19 cellular contexts compared by ENCODE assay signal in genomic region chr5:140076142-140076541, GRCh38. TPM values are rescaled to one million over a fixed set of nuclear protein-coding genes. Genes with fewer than 3 reads are reported as not detected.
DNase-seq lines count a peak whose midpoint lies in the region; ATAC-seq, FAIRE-seq and TF ChIP-seq lines count a peak whose summit lies in the region.
"Had no signal": no experiment of that assay in that cellular context is flagged by ENCODE, and none has a peak within 500 bp of the region (broad histone marks: within the 10 kb centered on the region; RNA-seq: fewer than 3 reads in every experiment).

No MANE protein-coding gene starts in this region.

- H3K9me3 ChIP-seq in GM12878 (replicated peaks; ENCODE audit: control insufficient read depth, insufficient read depth, low read length) (no peaks in the 10 kb centered on the region), pancreas (no peaks in the 10 kb centered on the region)

- FAIRE-seq in A204.1 (lab: Jason Lieb, UNC): peak; percentile 67
- no peak for FAIRE-seq in GM12878 (lab: Jason Lieb, UNC)
- peak; percentile 54 for FAIRE-seq in frontal cortex (lab: Jason Lieb, UNC)
- peak; percentile 59 for FAIRE-seq in pancreas (lab: Jason Lieb, UNC)
- FAIRE-seq: GM12892, GM19239, H1 had no signal

- no peaks in the 10 kb centered on the region for H3K79me2 ChIP-seq in GM12878 (ENCODE audit: control insufficient read depth, insufficient read depth, low read length)

- H3K9ac ChIP-seq in GM12878 (ENCODE audit: control insufficient read depth, insufficient read depth, low read length): no peak overlapping the region
- H3K9ac ChIP-seq: GM23248 had no signal

- TF ChIP-seq RAD21 in GM12878 (IDR thresholded peaks at IDR 0.05; ENCODE audit: insufficient read depth, low read depth, low read length): no peak

- H3K27me3 ChIP-seq in GM12878 (replicated peaks in 1 of 2; ENCODE audit: control insufficient read depth in 2 of 2, insufficient read depth in 2 of 2, low read length in 1 of 2): no peaks in the 10 kb centered on the region
- H3K27me3 ChIP-seq in pancreas: no peaks in the 10 kb centered on the region

- H3K27ac ChIP-seq in GM12878 (ENCODE audit: control insufficient read depth, insufficient read depth) (no peak overlapping the region), pancreas (no peak overlapping the region)
- H3K27ac ChIP-seq: GM23248 had no signal

- ATAC-seq in GM12878 (no peak), pancreas (no peak)

- RAD21 ChIA-PET in GM12878 (lab: Charles Lee; ENCODE audit: unreplicated experiment): interaction anchor here (1.1 to 8.2 kb wide), 7 partner anchors 9 to 79 kb away, joined by 4 to 64 read pairs (median 10); no protein-coding TSS in a partner anchor

- DNase-seq in GM12878 (ENCODE audit: low read depth, low spot score): no peak
- no peak for DNase-seq in frontal cortex (ENCODE audit: low spot score in 2 of 2)
- DNase-seq in pancreas: no peak
- no peak for DNase-seq in dedifferentiated amniotic fluid mesenchymal stem cell (ENCODE audit: extremely low spot score)
- no peak for DNase-seq in activated naive CD4-positive, alpha-beta T cell (lab: John Stamatoyannopoulos, UW)
- DNase-seq in GM19238 (ENCODE audit: insufficient read length, low spot score): no peak
- DNase-seq: 8988T; C1 segment of cervical spinal cord; CD4-positive, alpha-beta memory T cell; DMS79 treated with DMSO at 0.1 percent for 48 hours; GF-D8; H7 had no signal

- intact Hi-C loops in GM12878 (cut with micrococcal nuclease; ENCODE audit: unreplicated experiment) (loop anchor here (10.0 kb wide), 1 partner anchor 291 kb away; no protein-coding TSS in a partner anchor), pancreas (cut with DNase I) (loop anchor here in 1 of 3 donors (5.0 kb wide), 1 partner anchor 81 kb away; no protein-coding TSS in a partner anchor)

- CTCF ChIA-PET in GM12878 (lab: Yijun Ruan, JAX): interaction anchor here (0.7 to 8.6 kb wide), 16 partner anchors 9 to 289 kb away, joined by 3 to 353 read pairs (median 8); no protein-coding TSS in a partner anchor

- no peaks in the 10 kb centered on the region for H3K4me1 ChIP-seq in GM12878 (ENCODE audit: control insufficient read depth, insufficient read depth, low read length)
- H3K4me1 ChIP-seq in pancreas: no peaks in the 10 kb centered on the region

- no TSS peak for BruUV-seq in GM12878 (replicated peaks; lab: Mats Ljungman, UMichigan)

- SMC1A ChIA-PET in GM12878 (lab: Charles Lee; ENCODE audit: uncharacterized antibody, unreplicated experiment): interaction anchor here (0.8 to 5.7 kb wide), 17 partner anchors 9 to 289 kb away, joined by 3 to 66 read pairs (median 7); partner anchors contain the start of gene PURA

- H3K4me3 ChIP-seq in GM12878 (no peak overlapping the region), pancreas (no peak overlapping the region)
- H3K4me3 ChIP-seq: GM23248 had no signal

- H2AFZ ChIP-seq in GM12878 (ENCODE audit: control insufficient read depth, low read depth, low read length): no peak overlapping the region
- H2AFZ ChIP-seq: GM23248 had no signal

- no peak overlapping the region for H3K4me2 ChIP-seq in GM12878 (ENCODE audit: control insufficient read depth, insufficient read depth)

- no peak for TF ChIP-seq POLR2A in GM12878 (IDR thresholded peaks at IDR 0.05; ENCODE audit: low read depth, low read length)

- in situ Hi-C loops in GM12878 (cut with MboI): no loop called here

- TF ChIP-seq EP300 in GM12878 (IDR thresholded peaks at IDR 0.05; ENCODE audit: borderline replicate concordance in 1 of 2, control insufficient read depth in 1 of 2, low read depth in 2 of 2, low read length in 2 of 2): no peak

- no peaks in the 10 kb centered on the region for H3K36me3 ChIP-seq in GM12878 (ENCODE audit: control insufficient read depth in 2 of 2, insufficient read depth in 2 of 2, low read length in 1 of 2)
- no peaks in the 10 kb centered on the region for H3K36me3 ChIP-seq in pancreas

- H4K20me1 ChIP-seq in GM12878 (ENCODE audit: control insufficient read depth, insufficient read depth): no peaks in the 10 kb centered on the region

- POLR2A ChIA-PET in GM12878 (lab: Charles Lee): interaction anchor here (1.4 to 1.5 kb wide), 2 partner anchors 18 to 39 kb away, joined by 4 read pairs; no protein-coding TSS in a partner anchor

- TF ChIP-seq CTCF in GM12878 (IDR thresholded peaks at IDR 0.05 in 2 of 3, conservative IDR thresholded peaks at IDR 0.05 in 1 of 3; ENCODE audit: control insufficient read depth in 2 of 3, extremely low read depth in 1 of 3, insufficient read depth in 1 of 3, low read depth in 3 of 3, low read length in 3 of 3) (no peak), pancreas (IDR thresholded peaks at IDR 0.05) (no peak)

- 96% methylated on average over 1 of the region's 1 CpG for WGBS in GM12878 (ENCODE audit: insufficient coverage, insufficient replicate concordance, low lambda C conversion rate, missing lambda C conversion rate)
- 93 to 97% methylated on average over 1 of the region's 1 CpG for WGBS in pancreas, 2 donors

TF ChIP-seq in GM12878, 131 proteins besides CTCF, POLR2A, EP300 and RAD21:
- TF ChIP-seq CHD1 (IDR thresholded peaks at IDR 0.05; ENCODE audit: low read depth, low read length) (no peak), ATF7 (IDR thresholded peaks at IDR 0.05; ENCODE audit: low read depth) (peak; percentile 47; the same call in 1 of the 2 replicates)

RNA-seq across cellular contexts. Expression of gene NRG2, which starts 33.0 kb away (rescaled TPM):
- total RNA-seq in GM12878 (2013; cell fraction: nucleolus; rRNA removed): 53.8 and 54.8 TPM in 2 replicates
- total RNA-seq in GM12878 (2014; rRNA removed) (19.7 and 20.3 TPM in 2 replicates), GM12878 (2014; rRNA removed; fragmentation: Illumina TruSeq; extraction: Trizol) (10.8 and 11.9 TPM in 2 replicates), GM12878 (2021) (21.0 and 21.7 TPM in 2 replicates), frontal cortex (5.3 TPM), pancreas (1 to 10 TPM; 1.5 to 5.2 (median 3.7) TPM)
- polyA plus RNA-seq in GM12878 (2011; ENCODE audit: low read depth): 1.5 TPM
- polyA plus RNA-seq in GM12878 (2011; rRNA removed) (3.2 and 7.3 TPM in 2 replicates), GM12878 (2014; fragmentation: Illumina TruSeq; extraction: Trizol) (4.9 and 11.8 TPM in 2 replicates), GM12878 (2014; fragmentation: Nextera tagmentation; extraction: Ambion mirVana) (under 1 TPM; 0.10 to 0.15 TPM), GM12878 (2014; rRNA removed) (15.4 and 18.7 TPM in 2 replicates), GM12878 (2016; fragmentation: Nextera tagmentation; extraction: Ambion mirVana) (1 to 10 TPM; 3.1 to 3.7 TPM), pancreas (1 to 10 TPM; 1.2 to 3.3 TPM)
- polyA plus RNA-seq in GM12878 (2011; cell fraction: cytosol; rRNA removed): 7.9 and 9.5 TPM in 2 replicates
- polyA plus RNA-seq in GM12878 (2011; cell fraction: nucleus; rRNA removed): 18.4 and 19.2 TPM in 2 replicates
- polyA plus RNA-seq in GM12878 (2012): 4.3 and 4.8 TPM in 2 replicates
- 5.3 and 9.1 TPM in 2 replicates for polyA minus RNA-seq in GM12878 (2011; rRNA and poly(A)+ RNA removed)
- polyA minus RNA-seq in GM12878 (2011; cell fraction: cytosol; rRNA and poly(A)+ RNA removed): 3.5 and 5.5 TPM in 2 replicates
- 8.6 and 15.8 TPM in 2 replicates for polyA minus RNA-seq in GM12878 (2011; cell fraction: nucleus; rRNA and poly(A)+ RNA removed)
- total RNA-seq: A673, GM23248 had no signal
- polyA plus RNA-seq: BJ had no signal

RNA-seq across cellular contexts. Expression of gene PURA, which starts 37.8 kb away (rescaled TPM):
- 17.7 and 18.3 TPM in 2 replicates for total RNA-seq in GM12878 (2013; cell fraction: nucleolus; rRNA removed)
- 11.7 and 11.9 TPM in 2 replicates for total RNA-seq in GM12878 (2014; rRNA removed)
- total RNA-seq in GM12878 (2014; rRNA removed; fragmentation: Illumina TruSeq; extraction: Trizol): 6.3 and 6.9 TPM in 2 replicates
- total RNA-seq in GM12878 (2021): 11.8 TPM in 2 replicates
- 0.76 TPM for polyA plus RNA-seq in GM12878 (2011; ENCODE audit: low read depth)
- 4.9 and 6.8 TPM in 2 replicates for polyA plus RNA-seq in GM12878 (2011; rRNA removed)
- 2.0 and 2.1 TPM in 2 replicates for polyA plus RNA-seq in GM12878 (2011; cell fraction: cytosol; rRNA removed)
- 4.1 and 5.4 TPM in 2 replicates for polyA plus RNA-seq in GM12878 (2011; cell fraction: nucleus; rRNA removed)
- polyA plus RNA-seq in GM12878 (2012): 2.4 and 4.8 TPM in 2 replicates
- 6.7 and 7.8 TPM in 2 replicates for polyA plus RNA-seq in GM12878 (2014; fragmentation: Illumina TruSeq; extraction: Trizol)
- polyA plus RNA-seq in GM12878 (2014; fragmentation: Nextera tagmentation; extraction: Ambion mirVana): 1 to 10 TPM; 3.7 to 4.1 TPM
- polyA plus RNA-seq in GM12878 (2014; rRNA removed): 5.9 and 7.5 TPM in 2 replicates
- polyA plus RNA-seq in GM12878 (2016; fragmentation: Nextera tagmentation; extraction: Ambion mirVana): 1 to 10 TPM; 3.3 to 5.6 TPM
- polyA minus RNA-seq in GM12878 (2011; rRNA and poly(A)+ RNA removed): 4.6 and 4.9 TPM in 2 replicates
- polyA minus RNA-seq in GM12878 (2011; cell fraction: cytosol; rRNA and poly(A)+ RNA removed): 3.6 and 4.1 TPM in 2 replicates
- polyA minus RNA-seq in GM12878 (2011; cell fraction: nucleus; rRNA and poly(A)+ RNA removed): 7.7 and 13.3 TPM in 2 replicates
- total RNA-seq in frontal cortex: 9.4 TPM
- total RNA-seq in pancreas: 10 to 100 TPM in 3 of 6 donors, 1 to 10 TPM in 3; 8.3 to 17.2 (median 11.1) TPM
- polyA plus RNA-seq in pancreas: 1 to 10 TPM; 3.2 to 3.9 TPM

RNA-seq across cellular contexts. Expression of gene IGIP, which starts 49.6 kb away (rescaled TPM):
- total RNA-seq in GM12878 (2013; cell fraction: nucleolus; rRNA removed): 5.8 and 6.6 TPM in 2 replicates
- total RNA-seq in GM12878 (2014; rRNA removed): 2.4 and 2.7 TPM in 2 replicates
- 2.5 and 3.4 TPM in 2 replicates for total RNA-seq in GM12878 (2014; rRNA removed; fragmentation: Illumina TruSeq; extraction: Trizol)
- 2.7 and 3.1 TPM in 2 replicates for total RNA-seq in GM12878 (2021)
- polyA plus RNA-seq in GM12878 (2011; ENCODE audit: low read depth): 1.1 TPM
- 2.7 and 3.7 TPM in 2 replicates for polyA plus RNA-seq in GM12878 (2011; rRNA removed)
- 0.84 and 0.94 TPM in 2 replicates for polyA plus RNA-seq in GM12878 (2011; cell fraction: cytosol; rRNA removed)
- polyA plus RNA-seq in GM12878 (2011; cell fraction: nucleus; rRNA removed): 3.7 and 4.6 TPM in 2 replicates
- polyA plus RNA-seq in GM12878 (2012): 1.1 and 2.9 TPM in 2 replicates
- 3.3 and 3.6 TPM in 2 replicates for polyA plus RNA-seq in GM12878 (2014; fragmentation: Illumina TruSeq; extraction: Trizol)
- polyA plus RNA-seq in GM12878 (2014; fragmentation: Nextera tagmentation; extraction: Ambion mirVana): 1 to 10 TPM in 1 of 2 experiments, under 1 TPM in 1; 0.58 to 1.2 TPM
- 1.4 TPM in 2 replicates for polyA plus RNA-seq in GM12878 (2014; rRNA removed)
- polyA plus RNA-seq in GM12878 (2016; fragmentation: Nextera tagmentation; extraction: Ambion mirVana): under 1 TPM; 0.64 to 0.72 TPM
- polyA minus RNA-seq in GM12878 (2011; rRNA and poly(A)+ RNA removed): 1.8 and 2.5 TPM in 2 replicates
- 0.53 and 0.73 TPM in 2 replicates for polyA minus RNA-seq in GM12878 (2011; cell fraction: cytosol; rRNA and poly(A)+ RNA removed)
- polyA minus RNA-seq in GM12878 (2011; cell fraction: nucleus; rRNA and poly(A)+ RNA removed): 2.5 and 4.2 TPM in 2 replicates
- total RNA-seq in frontal cortex: 7.7 TPM
- 1 to 10 TPM; 2.6 to 8.0 (median 5.8) TPM for total RNA-seq in pancreas
- 1 to 10 TPM; 3.8 to 7.0 TPM for polyA plus RNA-seq in pancreas
